Comparison of ENCODE assay signal across 13 cellular contexts in genomic region chr10:26488344-26488743, GRCh38. TPM values are rescaled to one million over a fixed set of nuclear protein-coding genes. Genes with fewer than 3 reads are reported as not detected.
DNase-seq lines count a peak whose midpoint lies in the region; ATAC-seq lines count a peak whose summit lies in the region.
"Had no signal": no experiment of that assay in that cellular context is flagged by ENCODE, and none has a peak within 500 bp of the region (broad histone marks: within the 10 kb centered on the region; RNA-seq: fewer than 3 reads in every experiment).

No MANE protein-coding gene starts in this region.

- peaks cover 7 to 11% of the 10 kb centered on the region in 2 donors for H3K36me3 Mint-ChIP-seq in activated T-cell treated with anti-CD3 and anti-CD28 coated beads, Interleukin-2, amount 50 U/mL, for 72 hours (ENCODE audit: insufficient read depth in 2 of 2)
- H3K36me3 Mint-ChIP-seq in T-helper 17 cell (ENCODE audit: low read depth), result peaks cover 21% of the 10 kb centered on the region
- H3K36me3 Mint-ChIP-seq in effector memory CD8-positive, alpha-beta T cell (ENCODE audit: insufficient read depth), result peaks cover 41% of the 10 kb centered on the region

- no peaks in the 10 kb centered on the region for H3K9me3 Mint-ChIP-seq in activated T-cell treated with anti-CD3 and anti-CD28 coated beads, Interleukin-2, amount 50 U/mL, for 72 hours
- no peaks in the 10 kb centered on the region for H3K9me3 Mint-ChIP-seq in effector memory CD8-positive, alpha-beta T cell

- H3K27ac Mint-ChIP-seq in activated T-cell treated with anti-CD3 and anti-CD28 coated beads, Interleukin-2, amount 50 U/mL, for 72 hours, result peak overlapping the region; percentile 58
- H3K27ac Mint-ChIP-seq in T-helper 17 cell, result peak overlapping the region; percentile 100
- peak overlapping the region; percentile 93 to 98 for H3K27ac Mint-ChIP-seq in effector memory CD8-positive, alpha-beta T cell
- H3K27ac Mint-ChIP-seq: WTC11 had no signal

- DNase-seq in activated T-cell treated with anti-CD3 and anti-CD28 coated beads, Interleukin-2, amount 50 U/mL, for 72 hours, result peak in 1 of 2 donors; percentile 14
- no peak for DNase-seq in activated T-cell treated with anti-CD3 and anti-CD28 coated beads, Interleukin-2, amount 50 U/mL, for 48 hours
- no peak for DNase-seq in T-helper 17 cell
- DNase-seq in effector memory CD8-positive, alpha-beta T cell, result no peak
- no peak for DNase-seq in central memory CD4-positive, alpha-beta T cell
- DNase-seq in COLO829 (ENCODE audit: low spot score), result no peak
- no peak for DNase-seq in AG20443 (ENCODE audit: low spot score)
- DNase-seq: lower lobe of right lung, NCI-H1436 treated with DMSO at 0.1 percent for 48 hours had no signal

- peaks cover 3 to 56% (median 41%) of the 10 kb centered on the region in 5 donors for H3K4me1 ChIP-seq in subcutaneous abdominal adipose tissue (ENCODE audit: control insufficient read depth in 5 of 5, insufficient read depth in 5 of 5, low read length in 5 of 5)

- H3K27ac ChIP-seq in subcutaneous abdominal adipose tissue (ENCODE audit: low read depth, low read length), result peak overlapping the region; percentile 89
- H3K27ac ChIP-seq: cardiac muscle cell, lower lobe of right lung had no signal

- peaks cover 57% of the 10 kb centered on the region for H3K4me1 Mint-ChIP-seq in activated T-cell treated with anti-CD3 and anti-CD28 coated beads, Interleukin-2, amount 50 U/mL, for 72 hours (ENCODE audit: low read depth)
- H3K4me1 Mint-ChIP-seq in T-helper 17 cell, result peaks cover 47% of the 10 kb centered on the region
- peaks cover 45 to 55% of the 10 kb centered on the region in 2 donors for H3K4me1 Mint-ChIP-seq in effector memory CD8-positive, alpha-beta T cell (ENCODE audit: low read depth in 2 of 2)
- H3K4me1 Mint-ChIP-seq: WTC11 had no signal

- H3K9me3 ChIP-seq in T-helper 17 cell (ENCODE audit: control insufficient read depth, low read length, poor library complexity, severe bottlenecking) (no peaks in the 10 kb centered on the region), subcutaneous abdominal adipose tissue (ENCODE audit: control insufficient read depth in 5 of 5, low read length in 5 of 5) (no peaks in the 10 kb centered on the region)
- H3K9me3 ChIP-seq: lower lobe of right lung had no signal

- H3K4me3 ChIP-seq in subcutaneous abdominal adipose tissue (ENCODE audit: low read depth in 1 of 5, low read length in 5 of 5), result no peak overlapping the region
- H3K4me3 ChIP-seq: cardiac muscle cell, lower lobe of right lung had no signal

- no peaks in the 10 kb centered on the region for H3K27me3 ChIP-seq in subcutaneous abdominal adipose tissue (ENCODE audit: control insufficient read depth in 5 of 5, insufficient read depth in 4 of 5, low read length in 5 of 5)

- no peaks in the 10 kb centered on the region for H3K27me3 Mint-ChIP-seq in activated T-cell treated with anti-CD3 and anti-CD28 coated beads, Interleukin-2, amount 50 U/mL, for 72 hours (ENCODE audit: low read depth)
- no peaks in the 10 kb centered on the region for H3K27me3 Mint-ChIP-seq in T-helper 17 cell
- no peaks in the 10 kb centered on the region for H3K27me3 Mint-ChIP-seq in effector memory CD8-positive, alpha-beta T cell

- no peaks in the 10 kb centered on the region for H3K36me3 ChIP-seq in subcutaneous abdominal adipose tissue (ENCODE audit: control insufficient read depth in 5 of 5, insufficient read depth in 5 of 5, low read length in 5 of 5)
- H3K36me3 ChIP-seq: cardiac muscle cell had no signal

- ATAC-seq in activated T-cell treated with anti-CD3 and anti-CD28 coated beads, Interleukin-2, amount 50 U/mL, for 72 hours (replicated peaks in 1 of 2), result no peak
- ATAC-seq in T-helper 17 cell, result no peak
- no peak for ATAC-seq in effector memory CD8-positive, alpha-beta T cell (replicated peaks)
- ATAC-seq: lower lobe of right lung, WTC11 had no signal

- H3K4me3 Mint-ChIP-seq in activated T-cell treated with anti-CD3 and anti-CD28 coated beads, Interleukin-2, amount 50 U/mL, for 72 hours, result peak overlapping the region; percentile 67 to 86
- peak overlapping the region; percentile 66 for H3K4me3 Mint-ChIP-seq in T-helper 17 cell
- peak overlapping the region in 1 of 2 donors; percentile 16 for H3K4me3 Mint-ChIP-seq in effector memory CD8-positive, alpha-beta T cell
- H3K4me3 Mint-ChIP-seq: WTC11 had no signal

- peak overlapping the region in 1 of 5 donors; percentile 50 for H3K9ac ChIP-seq in subcutaneous abdominal adipose tissue (ENCODE audit: low read length in 5 of 5)

RNA-seq across cellular contexts. Expression of gene APBB1IP, which starts 50.2 kb away (rescaled TPM):
- total RNA-seq in activated T-cell treated with anti-CD3 and anti-CD28 coated beads, Interleukin-2, amount 50 U/mL, for 72 hours, result 10 to 100 TPM; 44.1 to 49.7 TPM
- 10 to 100 TPM; 73.9 to 77.1 TPM for total RNA-seq in T-helper 17 cell
- total RNA-seq: cardiac muscle cell, pulmonary artery endothelial cell had no signal
